ENCODE assay signal across 26 cellular contexts in the genomic region with DNA sequence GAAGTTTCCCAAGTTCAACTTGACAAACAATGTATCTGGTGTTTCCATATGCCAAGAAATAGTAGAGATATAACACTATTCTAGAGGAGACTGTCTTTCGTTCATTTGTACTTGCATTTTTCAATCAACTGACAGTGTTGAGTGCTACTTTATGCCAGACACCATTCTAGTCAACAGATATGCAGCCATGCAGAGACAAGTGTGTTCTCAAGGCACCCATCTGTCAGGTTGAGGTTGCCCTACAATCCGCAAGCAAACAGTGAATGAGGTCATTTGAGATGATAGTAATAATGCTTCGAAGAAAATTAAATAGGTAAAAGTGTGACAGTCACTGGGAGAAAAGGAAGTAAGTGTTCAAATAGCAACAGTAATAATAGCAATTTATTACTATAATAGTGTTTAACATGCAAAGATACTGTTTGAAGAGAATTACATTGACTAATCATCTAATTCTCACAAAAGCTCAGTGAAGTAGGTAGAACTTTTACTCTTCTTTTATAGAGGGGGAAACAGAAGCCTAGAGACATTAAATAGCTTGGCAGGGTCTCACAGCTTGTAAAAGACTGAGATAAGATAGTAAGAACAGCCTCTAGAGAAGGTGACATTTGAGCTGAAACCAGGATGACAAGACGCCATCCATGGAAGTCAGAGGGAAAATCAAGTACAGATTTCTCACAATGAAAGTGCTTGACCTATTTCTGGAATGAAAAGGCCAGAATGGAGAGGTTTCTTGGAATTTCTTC.
"Had no signal": no experiment of that assay in that cellular context is flagged by ENCODE, and none has a peak within 500 bp of the region (broad histone marks: within the 10 kb centered on the region; RNA-seq: fewer than 3 reads in every experiment).

No MANE protein-coding gene starts in this region.

- H3K27me3 ChIP-seq: heart right ventricle, hepatocyte, neural progenitor cell, neutrophil, ovary, suprapubic skin, tibial artery, upper lobe of right lung had no signal

- H2AFZ ChIP-seq: hepatocyte, neural progenitor cell had no signal

- H3K27ac ChIP-seq: heart right ventricle, hepatocyte, lower lobe of right lung, neural progenitor cell, neutrophil, ovary, skin epidermis, suprapubic skin, thoracic aorta, tibial artery, upper lobe of right lung had no signal

- H3K4me3 ChIP-seq: heart right ventricle, hepatocyte, lower lobe of right lung, neural progenitor cell, ovary, skin epidermis, suprapubic skin, thoracic aorta, tibial artery, upper lobe of right lung had no signal

- H3K4me1 ChIP-seq: heart right ventricle, lower lobe of right lung, suprapubic skin, tibial artery, upper lobe of right lung had no signal

- H3K36me3 ChIP-seq: heart right ventricle, lower lobe of right lung, neural progenitor cell, neutrophil, ovary, suprapubic skin, thoracic aorta, tibial artery, upper lobe of right lung had no signal

- H3K9me3 ChIP-seq: neutrophil, suprapubic skin, thoracic aorta had no signal

- DNase-seq: heart right ventricle; islet precursor cell; lower lobe of right lung; mammary epithelial cell; mesenchymal stem cell; naive B cell; natural killer cell; nephron progenitor cell; occipital lobe; ovary; stimulated activated CD4-positive, alpha-beta T cell treated with anti-CD3 and anti-CD28 coated beads, Interleukin-12 subunit alpha, Interleukin-12 subunit beta, amount 100 ng/mL, for 4 hours; stimulated activated CD4-positive, alpha-beta T cell treated with anti-CD3 and anti-CD28 coated beads, Interleukin-15, amount 100 ng/mL, for 24 hours; stimulated activated CD4-positive, alpha-beta T cell treated with anti-CD3 and anti-CD28 coated beads, Interleukin-2, amount 100 ng/mL, for 24 hours; stimulated activated CD4-positive, alpha-beta T cell treated with anti-CD3 and anti-CD28 coated beads, Interleukin-4, amount 100 ng/mL, for 1 hour; stimulated activated naive B cell treated with anti-CD40 and anti-IgM and Interleukin-4, amounts not matched to agents 10 μg/mL and 1 μg/mL and 100 μg/mL, for 72 hours; stimulated activated naive CD8-positive, alpha-beta T cell treated with anti-CD3 and anti-CD28 coated beads, Interleukin-15, Interleukin-2, amounts not matched to agents 100 U/mL and 50 U/mL, for 24 hours; tibial artery; trophoblast cell; upper lobe of right lung had no signal

- H3K4me2 ChIP-seq: hepatocyte, neural progenitor cell had no signal

- ATAC-seq: heart right ventricle; lower lobe of right lung; natural killer cell; sciatic nerve; stimulated activated naive B cell treated with anti-CD40 and anti-IgM and Interleukin-4, amounts not matched to agents 10 μg/mL and 1 μg/mL and 100 μg/mL, for 72 hours; stimulated activated naive CD8-positive, alpha-beta T cell treated with anti-CD3 and anti-CD28 coated beads, Interleukin-15, Interleukin-2, amounts not matched to agents 100 U/mL and 50 U/mL, for 24 hours; upper lobe of right lung had no signal

- H3K79me2 ChIP-seq: hepatocyte had no signal
